ENCODE assay signal across 19 cellular contexts in the genomic region with DNA sequence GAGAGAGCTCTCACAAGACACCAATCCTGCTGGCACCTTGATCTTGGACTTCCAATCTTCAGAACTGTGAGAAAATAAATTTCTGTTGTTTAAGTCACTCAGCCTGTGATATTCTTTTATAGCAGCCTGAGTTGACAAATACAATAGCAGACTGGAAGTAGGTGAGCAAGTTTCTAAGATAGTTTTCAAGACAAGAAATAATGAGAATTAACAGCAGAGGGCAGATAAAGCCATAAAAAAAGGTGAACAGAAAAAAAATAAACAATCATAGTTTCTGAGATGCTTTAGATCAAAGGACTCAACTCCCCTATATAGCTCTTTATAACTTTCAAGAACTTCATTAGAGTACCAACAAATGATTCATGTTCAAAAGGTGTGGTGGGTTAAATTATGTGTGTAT.
"Had no signal": no experiment of that assay in that cellular context is flagged by ENCODE, and none has a peak within 500 bp of the region (broad histone marks: within the 10 kb centered on the region; RNA-seq: fewer than 3 reads in every experiment).

No MANE protein-coding gene starts in this region.

- ATAC-seq: activated T-helper 17 cell treated with anti-CD3 and anti-CD28 coated beads, Interleukin-2, amount 50 U/mL, for 72 hours had no signal

- H3K4me3 ChIP-seq: adrenal gland, cardiac muscle cell, coronary artery, right atrium auricular region, skin epidermis, tibial nerve, vagina had no signal

- H3K36me3 ChIP-seq: adrenal gland, cardiac muscle cell, right atrium auricular region, tibial nerve, vagina had no signal

- H3K4me1 ChIP-seq: adrenal gland, right atrium auricular region, tibial nerve, vagina had no signal

- H3K27ac ChIP-seq: adrenal gland, cardiac muscle cell, coronary artery, right atrium auricular region, skin epidermis, tibial nerve, vagina had no signal

- H3K9me3 ChIP-seq: adrenal gland, right atrium auricular region, vagina had no signal

- DNase-seq: activated CD4-positive, alpha-beta T cell treated with anti-CD3 and anti-CD28 coated beads for 1 hour; activated CD4-positive, alpha-beta T cell treated with anti-CD3 and anti-CD28 coated beads, Interleukin-2, amount 50 U/mL, for 4 hours; activated naive CD4-positive, alpha-beta T cell treated with anti-CD3 and anti-CD28 coated beads, Interleukin-2, amount 10 ng/mL, durations not matched to agents 7 days and 5 days; adrenal gland; effector CD4-positive, alpha-beta T cell; head of caudate nucleus; occipital lobe; stimulated activated CD4-positive, alpha-beta T cell treated with anti-CD3 and anti-CD28 coated beads, Interleukin-15, amount 100 ng/mL, for 24 hours; stimulated activated CD4-positive, alpha-beta T cell treated with anti-CD3 and anti-CD28 coated beads, Interleukin-4, amount 100 ng/mL, for 1 hour; stimulated activated naive CD4-positive, alpha-beta T cell; substantia nigra; T1000 had no signal

- H3K27me3 ChIP-seq: adrenal gland, cardiac muscle cell, right atrium auricular region, tibial nerve, vagina had no signal
